ENCODE assay signal across 23 cellular contexts in the genomic region with DNA sequence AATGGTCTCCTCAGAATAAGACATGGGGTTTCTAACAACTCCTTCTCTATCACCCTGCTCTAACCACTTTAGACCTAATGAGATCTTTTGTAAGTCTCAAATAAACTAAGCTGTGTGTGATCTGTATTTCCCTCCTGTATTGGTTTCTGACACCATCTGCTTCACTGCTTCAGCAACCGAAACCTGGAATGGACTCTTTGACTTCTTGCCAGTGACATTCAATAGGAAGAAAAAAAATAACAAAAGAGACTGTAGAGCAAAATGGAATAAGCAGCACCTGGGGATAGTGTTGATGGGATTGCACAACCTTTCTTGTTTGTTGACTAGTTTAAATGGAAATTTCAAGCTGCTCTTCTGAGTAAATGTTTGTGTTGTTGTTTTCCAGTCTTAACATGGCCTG.
A peak's percentile ranks its signal among the peaks of the same experiment; 100 is the strongest.
DNase-seq lines count a peak whose midpoint lies in the region; ATAC-seq lines count a peak whose summit lies in the region.
"Had no signal": no experiment of that assay in that cellular context is flagged by ENCODE, and none has a peak within 500 bp of the region (broad histone marks: within the 10 kb centered on the region; RNA-seq: fewer than 3 reads in every experiment).

No MANE protein-coding gene starts in this region.

- H3K27me3 ChIP-seq in Karpas-422 (ENCODE audit: low read length) = no peaks in the 10 kb centered on the region
- H3K27me3 ChIP-seq: gastroesophageal sphincter, hepatocyte, testis had no signal

- no peak overlapping the region for H3K4me2 ChIP-seq in Karpas-422 (ENCODE audit: low read depth, low read length, poor library complexity, severe bottlenecking)
- H3K4me2 ChIP-seq: hepatocyte had no signal

- H3K79me2 ChIP-seq in Karpas-422 (ENCODE audit: low read length) = no peaks in the 10 kb centered on the region
- H3K79me2 ChIP-seq: hepatocyte had no signal

- H3K9me2 ChIP-seq in Karpas-422 (replicated peaks; ENCODE audit: insufficient read depth, low read length) = no peaks in the 10 kb centered on the region

- H4K20me1 ChIP-seq in Karpas-422 (ENCODE audit: insufficient read depth, low read depth, low read length) = no peaks in the 10 kb centered on the region

- no peak overlapping the region for H2AFZ ChIP-seq in Karpas-422 (ENCODE audit: low read length)
- H2AFZ ChIP-seq: hepatocyte had no signal

- DNase-seq in DMS153 treated with DMSO at 0.1 percent for 48 hours (lab: John Stamatoyannopoulos, UW; ENCODE audit: unreplicated experiment) (peak; percentile 40), NCI-H1105 treated with DMSO at 0.1 percent for 48 hours (lab: John Stamatoyannopoulos, UW) (peak; percentile 90), NCI-H2171 treated with DMSO at 0.1 percent for 48 hours (lab: John Stamatoyannopoulos, UW) (peak; percentile 99), cerebellar cortex (ENCODE audit: low spot score) (peak; percentile 77), EL (no peak), Karpas-422 (no peak)
- DNase-seq: activated CD4-positive, alpha-beta T cell treated with anti-CD3 and anti-CD28 coated beads for 36 hours; activated CD8-positive, alpha-beta memory T cell treated with anti-CD3 and anti-CD28 coated beads for 24 hours; activated effector memory CD4-positive, alpha-beta T cell treated with anti-CD3 and anti-CD28 coated beads, Interleukin-2, amount 50 U/mL, for 16 hours; activated naive CD8-positive, alpha-beta T cell treated with anti-CD3 and anti-CD28 coated beads, Interleukin-2, amount 10 ng/mL, durations not matched to agents 7 days and 5 days; activated T-cell treated with anti-CD3 and anti-CD28 coated beads, Interleukin-2, amount 50 U/mL, for 1 hour; GF-D8; HCEC 1CT; KBM-7; mucosa of descending colon; PC-3; stimulated activated naive CD8-positive, alpha-beta T cell treated with anti-CD3 and anti-CD28 coated beads, Interleukin-15, Interleukin-2, amounts not matched to agents 100 U/mL and 50 U/mL, for 24 hours; T-helper 2 cell; testis had no signal

- H3K36me3 ChIP-seq in Karpas-422 (ENCODE audit: insufficient read depth, low read length) = no peaks in the 10 kb centered on the region
- H3K36me3 ChIP-seq: gastroesophageal sphincter had no signal

- no peaks in the 10 kb centered on the region for H3K4me1 ChIP-seq in Karpas-422 (ENCODE audit: low read length)
- H3K4me1 ChIP-seq: gastroesophageal sphincter, testis had no signal

- ATAC-seq in HG03025 (IDR thresholded peaks at IDR 0.05; ENCODE audit: low FRiP score, unreplicated experiment) = no peak
- ATAC-seq: activated CD4-positive, alpha-beta T cell treated with anti-CD3 and anti-CD28 coated beads for 36 hours; gastroesophageal sphincter; mucosa of descending colon; natural killer cell treated with Interleukin-12 subunit alpha and Interleukin-12 subunit beta and Interleukin-15 and Interleukin-18, amount 100 ng/mL, for 72 hours; PC-3; stimulated activated naive CD8-positive, alpha-beta T cell treated with anti-CD3 and anti-CD28 coated beads, Interleukin-15, Interleukin-2, amounts not matched to agents 100 U/mL and 50 U/mL, for 24 hours had no signal

- H3K4me3 ChIP-seq in Karpas-422 (ENCODE audit: low read length) = no peak overlapping the region
- H3K4me3 ChIP-seq: gastroesophageal sphincter, hepatocyte, mucosa of descending colon, testis had no signal

- no peak overlapping the region for H3K27ac ChIP-seq in Karpas-422 (ENCODE audit: low read length)
- H3K27ac ChIP-seq: gastroesophageal sphincter, hepatocyte, testis had no signal

- no peak overlapping the region for H3K9ac ChIP-seq in Karpas-422 (ENCODE audit: low read length)

- H3K9me3 ChIP-seq in Karpas-422 (ENCODE audit: low read length) = peaks cover 64% of the 10 kb centered on the region
- H3K9me3 ChIP-seq: testis had no signal

Comparison
In these comparisons a context has a peak if more than half of its experiments do, and no peak if none do; other contexts are left out.
1. DNase-seq: peak in DMS153 treated with DMSO at 0.1 percent for 48 hours (single experiment), NCI-H1105 treated with DMSO at 0.1 percent for 48 hours (single experiment), NCI-H2171 treated with DMSO at 0.1 percent for 48 hours (single experiment) and cerebellar cortex (single experiment); none in EL (single experiment) and Karpas-422 (single experiment).